ENCODE assay signal across 9 cellular contexts in the genomic region with DNA sequence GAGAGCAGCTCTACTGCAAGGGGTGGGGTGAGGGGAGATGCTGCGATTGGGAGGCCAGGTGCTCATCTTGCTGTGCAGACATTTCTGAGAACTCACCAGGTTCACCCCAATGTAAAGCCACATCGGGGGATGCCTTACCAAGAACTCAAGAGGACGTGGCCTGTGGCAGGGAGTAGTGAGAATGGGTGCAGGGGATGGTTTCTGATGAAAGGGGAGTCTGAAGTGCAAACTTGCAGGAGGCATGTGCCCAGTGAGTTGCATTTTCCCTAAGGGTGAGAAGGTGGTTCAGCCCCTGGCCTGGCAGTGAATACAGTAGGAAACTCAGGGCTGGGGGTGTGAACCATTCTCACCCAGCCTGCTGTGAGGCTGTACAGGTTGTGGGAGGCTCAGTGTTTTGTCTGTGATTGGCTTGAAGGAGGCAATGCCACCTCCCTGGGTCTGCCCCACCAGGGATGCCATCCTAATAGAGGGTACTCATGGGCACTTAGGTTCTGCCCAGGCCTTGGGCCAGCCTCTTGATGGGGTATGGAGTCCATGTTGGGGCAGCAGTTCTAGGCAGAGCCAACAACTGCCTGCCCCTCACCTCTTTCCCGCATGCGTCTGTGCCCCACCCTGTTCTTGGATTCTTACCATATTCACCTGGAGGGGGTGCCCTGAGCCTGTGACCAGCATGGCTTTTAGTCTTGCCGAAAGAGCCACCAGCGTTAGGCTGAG. TPM values are rescaled to one million over a fixed set of nuclear protein-coding genes. Genes with fewer than 3 reads are reported as not detected.
DNase-seq lines count a peak whose midpoint lies in the region; ATAC-seq and TF ChIP-seq lines count a peak whose summit lies in the region.
"Had no signal": no experiment of that assay in that cellular context is flagged by ENCODE, and none has a peak within 500 bp of the region (broad histone marks: within the 10 kb centered on the region; RNA-seq: fewer than 3 reads in every experiment).

No MANE protein-coding gene starts in this region.

- H3K4me3 Mint-ChIP-seq in T-helper 2 cell treated with Interferon-gamma antibody and Interleukin-4, amounts not matched to agents 5 μg/mL and 100 μg/mL, for 36 hours = peak overlapping the region; percentile 98
- H3K4me3 Mint-ChIP-seq in naive thymus-derived CD8-positive, alpha-beta T cell = peak overlapping the region; percentile 23 to 82 (median 65)
- H3K4me3 Mint-ChIP-seq: GM23338 had no signal

- no peak overlapping the region for H3K27ac ChIP-seq in suprapubic skin

- no peak for TF ChIP-seq EP300 in suprapubic skin (IDR thresholded peaks at IDR 0.05)

- no peak for TF ChIP-seq POLR2A in suprapubic skin (IDR thresholded peaks at IDR 0.05)

- H3K4me3 ChIP-seq in suprapubic skin = no peak overlapping the region
- H3K4me3 ChIP-seq: GM23338 had no signal

- DNase-seq in T-helper 2 cell treated with Interferon-gamma antibody and Interleukin-4, amounts not matched to agents 5 μg/mL and 100 μg/mL, for 36 hours (ENCODE audit: low spot score) = peak; percentile 87
- peak; percentile 55 for DNase-seq in activated T-helper 1 cell treated with Interleukin-2 at 50 U/mL for 16 hours (ENCODE audit: low read depth)
- DNase-seq in naive thymus-derived CD8-positive, alpha-beta T cell = peak in 5 of 10 donors; percentile 14 to 64 (median 45)
- peak; percentile 80 to 91 for DNase-seq in stimulated activated CD8-positive, alpha-beta memory T cell treated with anti-CD3 and anti-CD28 coated beads, Interleukin-7, amount 100 ng/mL, for 4 hours (ENCODE audit: low read depth in 2 of 2)
- DNase-seq in Kasumi-1 (lab: John Stamatoyannopoulos, UW) = no peak
- no peak for DNase-seq in suprapubic skin (ENCODE audit: low spot score in 2 of 2)

- H3K4me1 ChIP-seq in suprapubic skin = peaks cover 44% of the 10 kb centered on the region

- peaks cover 22% of the 10 kb centered on the region for H3K36me3 ChIP-seq in suprapubic skin

- ATAC-seq in naive thymus-derived CD8-positive, alpha-beta T cell = peak in 1 of 2 donors; percentile 9
- ATAC-seq in GM21367 (IDR thresholded peaks at IDR 0.05; ENCODE audit: unreplicated experiment) = no peak
- no peak for ATAC-seq in GM21390 (IDR thresholded peaks at IDR 0.05; ENCODE audit: unreplicated experiment)
- ATAC-seq: GM23338 had no signal

- TF ChIP-seq CTCF in suprapubic skin (IDR thresholded peaks at IDR 0.05) = no peak

- H3K27ac Mint-ChIP-seq in T-helper 2 cell treated with Interferon-gamma antibody and Interleukin-4, amounts not matched to agents 5 μg/mL and 100 μg/mL, for 36 hours = peak overlapping the region; percentile 94
- H3K27ac Mint-ChIP-seq in naive thymus-derived CD8-positive, alpha-beta T cell = peak overlapping the region; percentile 88 to 98 (median 92)
- H3K27ac Mint-ChIP-seq: GM23338 had no signal

- H3K9me3 ChIP-seq in suprapubic skin = no peaks in the 10 kb centered on the region

- H3K9me3 Mint-ChIP-seq in T-helper 2 cell treated with Interferon-gamma antibody and Interleukin-4, amounts not matched to agents 5 μg/mL and 100 μg/mL, for 36 hours = no peaks in the 10 kb centered on the region
- no peaks in the 10 kb centered on the region for H3K9me3 Mint-ChIP-seq in naive thymus-derived CD8-positive, alpha-beta T cell
- H3K9me3 Mint-ChIP-seq: GM23338 had no signal

- H3K36me3 Mint-ChIP-seq in T-helper 2 cell treated with Interferon-gamma antibody and Interleukin-4, amounts not matched to agents 5 μg/mL and 100 μg/mL, for 36 hours (ENCODE audit: low read depth) = peaks cover 58% of the 10 kb centered on the region
- peaks cover 0 to 10% (median 2%) of the 10 kb centered on the region in 3 donors for H3K36me3 Mint-ChIP-seq in naive thymus-derived CD8-positive, alpha-beta T cell

- H3K27me3 Mint-ChIP-seq in T-helper 2 cell treated with Interferon-gamma antibody and Interleukin-4, amounts not matched to agents 5 μg/mL and 100 μg/mL, for 36 hours (ENCODE audit: low read depth) = no peaks in the 10 kb centered on the region
- no peaks in the 10 kb centered on the region for H3K27me3 Mint-ChIP-seq in naive thymus-derived CD8-positive, alpha-beta T cell

- 76% methylated on average over 5 of the region's 7 CpGs for WGBS in suprapubic skin

- no peaks in the 10 kb centered on the region for H3K27me3 ChIP-seq in suprapubic skin

- POLR2A ChIA-PET in naive thymus-derived CD8-positive, alpha-beta T cell (lab: Charles Lee) = interaction anchor here (0.5 to 18.7 kb wide), 6 partner anchors 9 to 336 kb away, joined by 3 to 623 read pairs (median 76); a partner anchor contains a TSS

- peaks cover 68% of the 10 kb centered on the region for H3K4me1 Mint-ChIP-seq in T-helper 2 cell treated with Interferon-gamma antibody and Interleukin-4, amounts not matched to agents 5 μg/mL and 100 μg/mL, for 36 hours (ENCODE audit: low read depth)
- H3K4me1 Mint-ChIP-seq in naive thymus-derived CD8-positive, alpha-beta T cell = peaks cover 26 to 80% (median 75%) of the 10 kb centered on the region in 4 donors

RNA-seq across cellular contexts. Expression of a gene that starts 4.4 kb away (rescaled TPM):
- 10 to 100 TPM; 65.1 to 67.1 TPM for total RNA-seq in naive thymus-derived CD8-positive, alpha-beta T cell
- polyA plus RNA-seq in naive thymus-derived CD8-positive, alpha-beta T cell = 10 to 100 TPM; 20.2 to 43.1 (median 30.3) TPM
- total RNA-seq in suprapubic skin = 10 to 100 TPM in 1 of 4 donors, 1 to 10 TPM in 3; 3.8 to 10.6 (median 8.4) TPM

RNA-seq across cellular contexts. Expression of a gene that starts 6.2 kb away (rescaled TPM):
- total RNA-seq in naive thymus-derived CD8-positive, alpha-beta T cell = 10 to 100 TPM; 17.7 to 18.4 TPM
- 10 to 100 TPM; 14.1 to 17.3 (median 14.2) TPM for polyA plus RNA-seq in naive thymus-derived CD8-positive, alpha-beta T cell
- total RNA-seq in suprapubic skin = 1 to 10 TPM; 1.3 to 3.7 (median 2.2) TPM

RNA-seq across cellular contexts. Expression of a gene that starts 37.9 kb away (rescaled TPM):
- 1 to 10 TPM; 8.1 to 8.8 TPM for total RNA-seq in naive thymus-derived CD8-positive, alpha-beta T cell
- polyA plus RNA-seq in naive thymus-derived CD8-positive, alpha-beta T cell = 100 to 1,000 TPM in 2 of 3 donors, 10 to 100 TPM in 1; 16.3 to 135 (median 100) TPM
- total RNA-seq in suprapubic skin = 10 to 100 TPM; 12.8 to 20.5 (median 14.7) TPM

RNA-seq across cellular contexts. Expression of a gene that starts 43.2 kb away (rescaled TPM):
- 10 to 100 TPM; 27.5 TPM for total RNA-seq in naive thymus-derived CD8-positive, alpha-beta T cell
- 10 to 100 TPM; 42.4 to 48.2 (median 48.1) TPM for polyA plus RNA-seq in naive thymus-derived CD8-positive, alpha-beta T cell
- 100 to 1,000 TPM in 2 of 4 donors, 10 to 100 TPM in 2; 71.5 to 120 (median 99.4) TPM for total RNA-seq in suprapubic skin

Comparison
In these comparisons a context has a peak if more than half of its experiments do, and no peak if none do; other contexts are left out.
1. DNase-seq: peak in T-helper 2 cell treated with Interferon-gamma antibody and Interleukin-4, amounts not matched to agents 5 μg/mL and 100 μg/mL, for 36 hours (single experiment), activated T-helper 1 cell treated with Interleukin-2 at 50 U/mL for 16 hours (single experiment) and stimulated activated CD8-positive, alpha-beta memory T cell treated with anti-CD3 and anti-CD28 coated beads, Interleukin-7, amount 100 ng/mL, for 4 hours (2 of 2); none in Kasumi-1 (0 of 2) and suprapubic skin (0 of 2).
2. RNA of a gene that starts 4.4 kb away (total RNA-seq): 65.1 to 67.1 TPM in naive thymus-derived CD8-positive, alpha-beta T cell; 3.8 to 10.6 TPM in suprapubic skin; every median in the first group is over 4 times any median in the second.